In genomic region chr2:27407798-27408491, GRCh38 we compare ENCODE assay signal across 6 cellular contexts. TPM values are rescaled to one million over a fixed set of nuclear protein-coding genes. Genes with fewer than 3 reads are reported as not detected.
DNase-seq lines count a peak whose midpoint lies in the region; ATAC-seq, FAIRE-seq and TF ChIP-seq lines count a peak whose summit lies in the region.

No MANE protein-coding gene starts in this region.

- H3K4me1 ChIP-seq in endothelial cell of umbilical vein (ENCODE audit: control insufficient read depth, extremely low read depth, insufficient read depth, low read length) (peaks cover 20% of the 10 kb centered on the region), sigmoid colon (peaks cover 0 to 36% (median 22%) of the 10 kb centered on the region in 4 donors)

- H4K20me1 ChIP-seq in endothelial cell of umbilical vein (replicated peaks; ENCODE audit: control insufficient read depth, extremely low read depth, insufficient read depth, low read length): peaks cover 2% of the 10 kb centered on the region

- H3K4me2 ChIP-seq in endothelial cell of umbilical vein (ENCODE audit: insufficient read depth, low read length): peak overlapping the region; percentile 99

- CTCF ChIA-PET in endothelial cell of umbilical vein (lab: Charles Lee): interaction anchor here (0.7 to 4.3 kb wide), 8 partner anchors 10 to 275 kb away, joined by 3 to 75 read pairs (median 5); partner anchors contain the start of genes GTF3C2, NRBP1, SLC4A1AP and SUPT7L

- no TSS peak for BruUV-seq in endothelial cell of umbilical vein (replicated peaks; lab: Mats Ljungman, UMichigan)

- TF ChIP-seq EP300 in sigmoid colon (IDR thresholded peaks at IDR 0.05): no peak

- WGBS in sigmoid colon, 2 donors: 49 to 55% methylated on average over 16 of the region's 16 CpGs

- H2AFZ ChIP-seq in endothelial cell of umbilical vein (ENCODE audit: low read depth, low read length): no peak overlapping the region

- intact Hi-C loops in endothelial cell of umbilical vein (cut with micrococcal nuclease): loop anchor here (1.0 to 5.0 kb wide), 3 partner anchors 174 to 275 kb away; partner anchors contain the start of genes SLC4A1AP, SUPT7L and ZNF512
- intact Hi-C loops in sigmoid colon (cut with DNase I): loop anchor here (2.0 kb wide), 1 partner anchor 27 kb away; the partner anchor contains the start of gene ZNF513

- no peaks in the 10 kb centered on the region for H3K9me1 ChIP-seq in endothelial cell of umbilical vein (replicated peaks; ENCODE audit: control insufficient read depth, extremely low read depth, insufficient read depth, low read length)

- H3K4me3 ChIP-seq in endothelial cell of umbilical vein (replicated peaks in 1 of 3; ENCODE audit: insufficient read depth in 1 of 3, low read depth in 1 of 3, low read length in 3 of 3) (peak overlapping the region; percentile 71 to 90 (median 84)), sigmoid colon (peak overlapping the region in 3 of 4 donors; percentile 57 to 90 (median 60))

- peaks cover 62% of the 10 kb centered on the region for H3K79me2 ChIP-seq in endothelial cell of umbilical vein (ENCODE audit: control insufficient read depth, insufficient read depth, low read length)

- POLR2A ChIA-PET in endothelial cell of umbilical vein (lab: Charles Lee): interaction anchor here (2.9 kb wide), 1 partner anchor 21 kb away, joined by 18 read pairs; the partner anchor contains the start of gene NRBP1

- TF ChIP-seq CTCF in endothelial cell of umbilical vein (IDR thresholded peaks at IDR 0.05; ENCODE audit: extremely low read depth in 1 of 2, insufficient read depth in 1 of 2, low read depth in 1 of 2, low read length in 2 of 2) (peak; percentile 49 to 56), sigmoid colon (IDR thresholded peaks at IDR 0.05) (peak; percentile 23 to 61 (median 54))

- peaks cover 1 to 5% of the 10 kb centered on the region in 2 experiments for H3K27me3 ChIP-seq in endothelial cell of umbilical vein (ENCODE audit: control insufficient read depth in 2 of 2, insufficient read depth in 2 of 2, low read length in 2 of 2)
- H3K27me3 ChIP-seq in sigmoid colon: no peaks in the 10 kb centered on the region

- ATAC-seq in GM18873 (IDR thresholded peaks at IDR 0.05; ENCODE audit: low FRiP score, unreplicated experiment): no peak

- H3K36me3 ChIP-seq in endothelial cell of umbilical vein (ENCODE audit: control insufficient read depth in 2 of 2, extremely low read depth in 1 of 2, insufficient read depth in 2 of 2, low read length in 2 of 2) (peaks cover 0 to 6% of the 10 kb centered on the region in 2 experiments), sigmoid colon (no peaks in the 10 kb centered on the region)

- peak; percentile 89 for FAIRE-seq in endothelial cell of umbilical vein (lab: Jason Lieb, UNC)

- peak overlapping the region; percentile 85 for H3K9ac ChIP-seq in endothelial cell of umbilical vein (replicated peaks; ENCODE audit: extremely low read depth, insufficient read depth, low read length)

- H3K27ac ChIP-seq in endothelial cell of umbilical vein (ENCODE audit: insufficient read depth, low read depth, low read length) (peak overlapping the region; percentile 73), sigmoid colon (peak overlapping the region in 2 of 4 donors; percentile 73 to 79)

- DNase-seq in NCI-H1417 (lab: John Stamatoyannopoulos, UW) (peak; percentile 33 to 79 (median 65)), NCI-H1417 treated with DMSO at 0.1 percent for 48 hours (lab: John Stamatoyannopoulos, UW) (no peak), NCI-H748 (lab: John Stamatoyannopoulos, UW; ENCODE audit: unreplicated experiment) (peak; percentile 79), endothelial cell of umbilical vein (ENCODE audit: low read depth, low spot score) (peak; percentile 75), sigmoid colon (no peak)

- H3K9me3 ChIP-seq in endothelial cell of umbilical vein (replicated peaks; ENCODE audit: control insufficient read depth, insufficient read depth, low read length) (no peaks in the 10 kb centered on the region), sigmoid colon (no peaks in the 10 kb centered on the region)

- dilution Hi-C loops in endothelial cell of umbilical vein (cut with MboI; ENCODE audit: extremely low pct_ligation_motif_present, low sequenced_read_pairs): no loop called here

- TF ChIP-seq POLR2A in endothelial cell of umbilical vein (IDR thresholded peaks at IDR 0.05; ENCODE audit: low read depth, low read length) (no peak), sigmoid colon (IDR thresholded peaks at IDR 0.05) (no peak)

TF ChIP-seq in endothelial cell of umbilical vein, 7 proteins besides CTCF, POLR2A, EP300 and RAD21:
- TF ChIP-seq EZH2 (IDR thresholded peaks at IDR 0.05; ENCODE audit: borderline replicate concordance, low read depth, low read length, severe bottlenecking): no peak
- no peak for TF ChIP-seq MYC (IDR thresholded peaks at IDR 0.05; ENCODE audit: low read depth, low read length)
- no peak for TF ChIP-seq JUN (IDR thresholded peaks at IDR 0.05; ENCODE audit: borderline replicate concordance, insufficient read depth, insufficient read length, low read depth)
- TF ChIP-seq POLR2AphosphoS5 (IDR thresholded peaks at IDR 0.05; ENCODE audit: insufficient read depth, low read depth, low read length): no peak
- no peak for TF ChIP-seq MAX (IDR thresholded peaks at IDR 0.05; ENCODE audit: insufficient read depth, insufficient read length)
- no peak for TF ChIP-seq FOS (IDR thresholded peaks at IDR 0.05; ENCODE audit: borderline replicate concordance, insufficient read depth, low read length)
- no peak for TF ChIP-seq GATA2 (IDR thresholded peaks at IDR 0.05; ENCODE audit: insufficient read depth, insufficient read length, low read depth, low read length)
TF ChIP-seq in endothelial cell of umbilical vein: peak in this region for 0.

RNA-seq across cellular contexts. Expression of gene PPM1G, which starts 1.4 kb away (rescaled TPM):
- total RNA-seq in endothelial cell of umbilical vein (131 and 135 TPM in 2 replicates), sigmoid colon (10 to 100 TPM; 40.8 to 48.3 (median 44.5) TPM)
- polyA plus RNA-seq in endothelial cell of umbilical vein (38.3 and 48.1 TPM in 2 replicates), sigmoid colon (10 to 100 TPM; 42.0 to 93.4 (median 47.4) TPM)
- 75.3 and 86.4 TPM in 2 replicates for polyA plus RNA-seq in endothelial cell of umbilical vein (2011; cell fraction: cytosol; rRNA removed)
- polyA plus RNA-seq in endothelial cell of umbilical vein (2011; cell fraction: nucleus; rRNA removed): 52.3 and 61.0 TPM in 2 replicates
- 143 and 171 TPM in 2 replicates for polyA plus RNA-seq in endothelial cell of umbilical vein (2012)
- 73.8 and 75.0 TPM in 2 replicates for polyA minus RNA-seq in endothelial cell of umbilical vein
- 103 TPM for polyA minus RNA-seq in endothelial cell of umbilical vein (2011; cell fraction: cytosol; rRNA and poly(A)+ RNA removed)
- polyA minus RNA-seq in endothelial cell of umbilical vein (2011; cell fraction: nucleus; rRNA and poly(A)+ RNA removed): 17.1 and 18.1 TPM in 2 replicates

RNA-seq across cellular contexts. Expression of gene NRBP1, which starts 20.5 kb away (rescaled TPM):
- total RNA-seq in endothelial cell of umbilical vein: 118 and 130 TPM in 2 replicates
- 169 and 190 TPM in 2 replicates for polyA plus RNA-seq in endothelial cell of umbilical vein
- polyA plus RNA-seq in endothelial cell of umbilical vein (2011; cell fraction: cytosol; rRNA removed): 178 and 187 TPM in 2 replicates
- 168 and 193 TPM in 2 replicates for polyA plus RNA-seq in endothelial cell of umbilical vein (2011; cell fraction: nucleus; rRNA removed)
- 133 and 138 TPM in 2 replicates for polyA plus RNA-seq in endothelial cell of umbilical vein (2012)
- 194 and 209 TPM in 2 replicates for polyA minus RNA-seq in endothelial cell of umbilical vein
- 44.5 TPM for polyA minus RNA-seq in endothelial cell of umbilical vein (2011; cell fraction: cytosol; rRNA and poly(A)+ RNA removed)
- polyA minus RNA-seq in endothelial cell of umbilical vein (2011; cell fraction: nucleus; rRNA and poly(A)+ RNA removed): 61.3 and 91.1 TPM in 2 replicates
- 10 to 100 TPM; 78.5 to 93.5 (median 86.4) TPM for total RNA-seq in sigmoid colon
- polyA plus RNA-seq in sigmoid colon: 10 to 100 TPM; 60.8 to 72.8 (median 72.7) TPM

RNA-seq across cellular contexts. Expression of gene ZNF513, which starts 27.4 kb away (rescaled TPM):
- total RNA-seq in endothelial cell of umbilical vein (19.0 and 20.7 TPM in 2 replicates), sigmoid colon (1 to 10 TPM; 5.0 to 8.7 (median 7.2) TPM)
- polyA plus RNA-seq in endothelial cell of umbilical vein (30.6 and 43.2 TPM in 2 replicates), sigmoid colon (10 to 100 TPM; 15.7 to 27.5 (median 20.4) TPM)
- polyA plus RNA-seq in endothelial cell of umbilical vein (2011; cell fraction: cytosol; rRNA removed): 14.8 and 23.3 TPM in 2 replicates
- polyA plus RNA-seq in endothelial cell of umbilical vein (2011; cell fraction: nucleus; rRNA removed): 56.9 and 60.4 TPM in 2 replicates
- polyA plus RNA-seq in endothelial cell of umbilical vein (2012): 12.0 and 16.3 TPM in 2 replicates
- polyA minus RNA-seq in endothelial cell of umbilical vein: 8.2 and 10.5 TPM in 2 replicates
- polyA minus RNA-seq in endothelial cell of umbilical vein (2011; cell fraction: cytosol; rRNA and poly(A)+ RNA removed): 4.0 TPM
- polyA minus RNA-seq in endothelial cell of umbilical vein (2011; cell fraction: nucleus; rRNA and poly(A)+ RNA removed): 9.5 and 13.0 TPM in 2 replicates

RNA-seq across cellular contexts. Expression of gene KRTCAP3, which starts 34.2 kb away (rescaled TPM):
- total RNA-seq in endothelial cell of umbilical vein (4.0 and 4.6 TPM in 2 replicates), sigmoid colon (under 1 TPM in 1 of 4 donors, not detected in 3; 0.54 TPM)
- polyA plus RNA-seq in endothelial cell of umbilical vein (2.1 and 2.2 TPM in 2 replicates), sigmoid colon (10 to 100 TPM; 33.0 to 93.5 (median 46.5) TPM)
- 0.21 and 1.0 TPM in 2 replicates for polyA plus RNA-seq in endothelial cell of umbilical vein (2011; cell fraction: cytosol; rRNA removed)
- 10.2 and 10.9 TPM in 2 replicates for polyA plus RNA-seq in endothelial cell of umbilical vein (2011; cell fraction: nucleus; rRNA removed)
- 1.3 and 1.9 TPM in 2 replicates for polyA plus RNA-seq in endothelial cell of umbilical vein (2012)
- 0.89 TPM in 1 of 2 replicates, not detected in the other for polyA minus RNA-seq in endothelial cell of umbilical vein
- polyA minus RNA-seq in endothelial cell of umbilical vein (2011; cell fraction: cytosol; rRNA and poly(A)+ RNA removed): not detected
- 0.53 and 2.6 TPM in 2 replicates for polyA minus RNA-seq in endothelial cell of umbilical vein (2011; cell fraction: nucleus; rRNA and poly(A)+ RNA removed)

RNA-seq across cellular contexts. Expression of gene SNX17, which starts 37.5 kb away (rescaled TPM):
- 86.5 and 103 TPM in 2 replicates for total RNA-seq in endothelial cell of umbilical vein
- polyA plus RNA-seq in endothelial cell of umbilical vein: 127 and 130 TPM in 2 replicates
- polyA plus RNA-seq in endothelial cell of umbilical vein (2011; cell fraction: cytosol; rRNA removed): 95.0 and 98.8 TPM in 2 replicates
- 106 and 110 TPM in 2 replicates for polyA plus RNA-seq in endothelial cell of umbilical vein (2011; cell fraction: nucleus; rRNA removed)
- polyA plus RNA-seq in endothelial cell of umbilical vein (2012): 85.5 TPM in 2 replicates
- 88.2 and 91.9 TPM in 2 replicates for polyA minus RNA-seq in endothelial cell of umbilical vein
- polyA minus RNA-seq in endothelial cell of umbilical vein (2011; cell fraction: cytosol; rRNA and poly(A)+ RNA removed): 37.5 TPM
- 52.5 and 74.9 TPM in 2 replicates for polyA minus RNA-seq in endothelial cell of umbilical vein (2011; cell fraction: nucleus; rRNA and poly(A)+ RNA removed)
- 100 to 1,000 TPM in 1 of 4 donors, 10 to 100 TPM in 3; 71.2 to 102 (median 98.1) TPM for total RNA-seq in sigmoid colon
- 10 to 100 TPM; 70.5 to 92.4 (median 78.1) TPM for polyA plus RNA-seq in sigmoid colon

Comparison
In these comparisons a context has a peak if more than half of its experiments do, and no peak if none do; other contexts are left out.
1. DNase-seq: peak in NCI-H1417 (3 of 3), NCI-H748 (single experiment) and endothelial cell of umbilical vein (single experiment); none in NCI-H1417 treated with DMSO at 0.1 percent for 48 hours (single experiment) and sigmoid colon (single experiment).